Comparison of ENCODE assay signal across 1 cellular context in genomic region chr7:44748042-44748947, GRCh38.
TF ChIP-seq lines count a peak whose summit lies in the region.

Gene ZMIZ2, plus strand, starts transcription at chr7:44748847. Its CDS starts 7,403 bp downstream, at chr7:44756250.

TF ChIP-seq in HepG2, 621 proteins besides CTCF, POLR2A, EP300 and RAD21 (continued from another document and continues in another):
- TF ChIP-seq HOMEZ (CRISPR knock-in tag; IDR thresholded peaks at IDR 0.05; ENCODE audit: low read depth) (no peak), ZBTB42 (CRISPR knock-in tag; IDR thresholded peaks at IDR 0.05) (no peak), ZNF513 (CRISPR knock-in tag; conservative IDR thresholded peaks at IDR 0.05) (no peak), NR2C2 (CRISPR knock-in tag; IDR thresholded peaks at IDR 0.05; ENCODE audit: borderline replicate concordance) (0 out of 2 replicates have a peak, but pooled peaks have one; percentile 23), SIN3A (IDR thresholded peaks at IDR 0.05; ENCODE audit: borderline replicate concordance, low read depth, low read length) (no peak), TCF12 (IDR thresholded peaks at IDR 0.05) (no peak), TCF12 (CRISPR knock-in tag; IDR thresholded peaks at IDR 0.05) (0 out of 2 replicates have a peak, but pooled peaks have one; percentile 23), CBFB (CRISPR knock-in tag; IDR thresholded peaks at IDR 0.05) (peak; percentile 49; the same call in 1 of the 2 replicates), ZNF773 (CRISPR knock-in tag; IDR thresholded peaks at IDR 0.05; ENCODE audit: borderline replicate concordance) (0 out of 2 replicates have a peak, but pooled peaks have one; percentile 45), MXD4 (CRISPR knock-in tag; IDR thresholded peaks at IDR 0.05) (no peak), SNAPC5 (CRISPR knock-in tag; IDR thresholded peaks at IDR 0.05; ENCODE audit: borderline replicate concordance) (no peak), ZNF230 (CRISPR knock-in tag; IDR thresholded peaks at IDR 0.05) (no peak), ZNF138 (CRISPR knock-in tag; IDR thresholded peaks at IDR 0.05; ENCODE audit: low read depth) (no peak), SIX4 (CRISPR knock-in tag; IDR thresholded peaks at IDR 0.05) (no peak), ZSCAN21 (CRISPR knock-in tag; IDR thresholded peaks at IDR 0.05; ENCODE audit: borderline replicate concordance) (no peak; the same call in 1 of the 2 replicates), KLF16 (CRISPR knock-in tag; IDR thresholded peaks at IDR 0.05) (0 out of 4 replicates have a peak, but pooled peaks of 1 of the 2 experiments have one; percentile 17), RFXAP (CRISPR knock-in tag; IDR thresholded peaks at IDR 0.05; ENCODE audit: borderline replicate concordance) (peak; percentile 54; the same call in 1 of the 2 replicates), ZNF770 (CRISPR knock-in tag; IDR thresholded peaks at IDR 0.05) (0 out of 2 replicates have a peak, but pooled peaks have one; percentile 17), ZNF33A (CRISPR knock-in tag; IDR thresholded peaks at IDR 0.05; ENCODE audit: borderline replicate concordance) (no peak), SP4 (CRISPR knock-in tag; IDR thresholded peaks at IDR 0.05) (peak; percentile 97), ARID4A (CRISPR knock-in tag; IDR thresholded peaks at IDR 0.05; ENCODE audit: borderline replicate concordance) (0 out of 2 replicates have a peak, but pooled peaks have one; percentile 25), RARA (CRISPR knock-in tag; IDR thresholded peaks at IDR 0.05) (no peak), SP1 (IDR thresholded peaks at IDR 0.05) (no peak), SP1 (CRISPR knock-in tag; IDR thresholded peaks at IDR 0.05) (peak; percentile 76), ZSCAN30 (CRISPR knock-in tag; IDR thresholded peaks at IDR 0.05) (no peak), PAWR (CRISPR knock-in tag; IDR thresholded peaks at IDR 0.05; ENCODE audit: borderline replicate concordance) (no peak), YEATS4 (CRISPR knock-in tag; IDR thresholded peaks at IDR 0.05; ENCODE audit: borderline replicate concordance) (peak; percentile 73), PATZ1 (CRISPR knock-in tag; IDR thresholded peaks at IDR 0.05) (peak; percentile 81), ZNF597 (CRISPR knock-in tag; IDR thresholded peaks at IDR 0.05) (no peak), SRSF1 (optimal IDR thresholded peaks at IDR 0.05; ENCODE audit: low read depth, low read length) (no peak), ZNF446 (CRISPR knock-in tag; IDR thresholded peaks at IDR 0.05) (no peak), TFDP2 (CRISPR knock-in tag; IDR thresholded peaks at IDR 0.05) (no peak), ATF7-NPFF (CRISPR knock-in tag; IDR thresholded peaks at IDR 0.05; ENCODE audit: low read depth) (peak; percentile 52; the same call in 1 of the 2 replicates), MTERF4 (CRISPR knock-in tag; IDR thresholded peaks at IDR 0.05) (peak; percentile 63; the same call in 1 of the 2 replicates), PRDM15 (CRISPR knock-in tag; IDR thresholded peaks at IDR 0.05) (peak; percentile 30; the same call in 1 of the 2 replicates), ZFX (CRISPR knock-in tag; IDR thresholded peaks at IDR 0.05; ENCODE audit: low read depth) (peak; percentile 59), HNRNPUL1 (IDR thresholded peaks at IDR 0.05; ENCODE audit: low read depth, low read length) (no peak), ZNF260 (CRISPR knock-in tag; IDR thresholded peaks at IDR 0.05; ENCODE audit: borderline replicate concordance, low read depth) (no peak), HOXA3 (CRISPR knock-in tag; IDR thresholded peaks at IDR 0.05) (peak; percentile 37; the same call in 1 of the 2 replicates)
